ENCODE assay signal across 17 cellular contexts in genomic region chr7:157675427-157675930, GRCh38.
DNase-seq lines count a peak whose midpoint lies in the region; ATAC-seq and TF ChIP-seq lines count a peak whose summit lies in the region.
"Had no signal": no experiment of that assay in that cellular context is flagged by ENCODE, and none has a peak within 500 bp of the region (broad histone marks: within the 10 kb centered on the region; RNA-seq: fewer than 3 reads in every experiment).

No MANE protein-coding gene starts in this region.

- no peaks in the 10 kb centered on the region for H3K9me3 Mint-ChIP-seq in endodermal cell

- ATAC-seq in HG03039 (IDR thresholded peaks at IDR 0.05; ENCODE audit: unreplicated experiment): no peak

- DNase-seq in Daoy (ENCODE audit: low read depth) (peak; percentile 49), endodermal cell (peak; percentile 13), sigmoid colon (peak; percentile 44), mesenchymal stem cell (no peak), globus pallidus (ENCODE audit: low spot score) (no peak), superior temporal gyrus (ENCODE audit: extremely low spot score) (no peak)
- DNase-seq: DMS 273 treated with DMSO at 0.1 percent for 48 hours; EL; IMR-90; MV-4-11; NCI-H1436; NCI-H2081 treated with DMSO at 0.1 percent for 48 hours; NK-92 treated with Interleukin-12 subunit alpha and Interleukin-12 subunit beta, amount 100 ng/mL, for 24 hours; OCI-M1 had no signal

- H2AK5ac ChIP-seq in mesenchymal stem cell (ENCODE audit: low read length, severe bottlenecking): no peak overlapping the region

- H4K91ac ChIP-seq in mesenchymal stem cell (ENCODE audit: low read length): no peak overlapping the region

- 91% methylated on average over 18 to 21 of the region's 21 CpGs for WGBS in endodermal cell (ENCODE audit: insufficient coverage in 1 of 2, insufficient read length in 1 of 2), 2 experiments
- 86 to 93% methylated on average over 21 of the region's 21 CpGs for WGBS in sigmoid colon, 2 donors
- WGBS in mesenchymal stem cell: 89% methylated on average over 21 of the region's 21 CpGs

- no peak overlapping the region for H3K4ac ChIP-seq in mesenchymal stem cell (ENCODE audit: low read depth in 1 of 2, low read length in 2 of 2)

- H3K36me3 Mint-ChIP-seq in endodermal cell (ENCODE audit: low read depth): no peaks in the 10 kb centered on the region

- peaks cover 7% of the 10 kb centered on the region for H3K4me1 Mint-ChIP-seq in endodermal cell
- H3K4me1 Mint-ChIP-seq: B cell had no signal

- H3K79me1 ChIP-seq in mesenchymal stem cell (replicated peaks; ENCODE audit: low read length, poor library complexity, severe bottlenecking): no peaks in the 10 kb centered on the region

- H3K9ac ChIP-seq in BLaER1 (no peak overlapping the region), endodermal cell (ENCODE audit: extremely low read depth, low read length, poor library complexity, severe bottlenecking) (no peak overlapping the region), mesenchymal stem cell (ENCODE audit: low read length) (no peak overlapping the region)

- H3K27ac ChIP-seq in BLaER1 (0 out of 2 replicates have a peak overlapping the region, but pooled peaks have one; percentile 39), endodermal cell (ENCODE audit: low read depth, low read length) (no peak overlapping the region), sigmoid colon (no peak overlapping the region), mesenchymal stem cell (ENCODE audit: low read length, poor library complexity, severe bottlenecking) (no peak overlapping the region)

- H3K27me3 Mint-ChIP-seq in endodermal cell (ENCODE audit: insufficient read depth): peaks cover 45% of the 10 kb centered on the region

- H3K9me3 ChIP-seq in BLaER1: no peaks in the 10 kb centered on the region
- peaks cover 58% of the 10 kb centered on the region for H3K9me3 ChIP-seq in endodermal cell (ENCODE audit: control insufficient read depth, low read length)
- H3K9me3 ChIP-seq in sigmoid colon: no peaks in the 10 kb centered on the region
- H3K9me3 ChIP-seq in mesenchymal stem cell (ENCODE audit: control insufficient read depth, low read length): no peaks in the 10 kb centered on the region

- H3K14ac ChIP-seq in mesenchymal stem cell (ENCODE audit: low read length in 2 of 2): no peak overlapping the region

- H2AFZ ChIP-seq in mesenchymal stem cell (ENCODE audit: low read depth, low read length): no peak overlapping the region

- H3K36me3 ChIP-seq in BLaER1: no peaks in the 10 kb centered on the region
- no peaks in the 10 kb centered on the region for H3K36me3 ChIP-seq in endodermal cell (ENCODE audit: control insufficient read depth, insufficient read depth, low read length)
- no peaks in the 10 kb centered on the region for H3K36me3 ChIP-seq in sigmoid colon
- no peaks in the 10 kb centered on the region for H3K36me3 ChIP-seq in mesenchymal stem cell (ENCODE audit: control insufficient read depth in 1 of 2, insufficient read depth in 2 of 2, low read depth in 1 of 2, low read length in 2 of 2)

- H2BK5ac ChIP-seq in mesenchymal stem cell (ENCODE audit: low read depth, low read length, poor library complexity, severe bottlenecking): no peak overlapping the region

- H3K27ac Mint-ChIP-seq in endodermal cell: no peak overlapping the region
- H3K27ac Mint-ChIP-seq: B cell had no signal

- no peak overlapping the region for H2BK15ac ChIP-seq in mesenchymal stem cell (ENCODE audit: low read depth, poor library complexity, severe bottlenecking)

- H3K27me3 ChIP-seq in BLaER1 (peaks cover 54% of the 10 kb centered on the region), endodermal cell (ENCODE audit: control insufficient read depth, insufficient read depth, low read length, poor library complexity, severe bottlenecking) (no peaks in the 10 kb centered on the region), sigmoid colon (peaks cover 0 to 22% (median 0%) of the 10 kb centered on the region in 3 donors), mesenchymal stem cell (ENCODE audit: control insufficient read depth in 1 of 2, insufficient read depth in 1 of 2, low read length in 2 of 2) (peaks cover 22 to 39% of the 10 kb centered on the region in 2 experiments)

- no peak overlapping the region for H3K18ac ChIP-seq in mesenchymal stem cell (ENCODE audit: low read depth in 1 of 2, low read length in 2 of 2)

- no peak overlapping the region for H3K4me3 Mint-ChIP-seq in endodermal cell
- H3K4me3 Mint-ChIP-seq: B cell had no signal

- H3K4me1 ChIP-seq in BLaER1 (peaks cover 84% of the 10 kb centered on the region), endodermal cell (ENCODE audit: control insufficient read depth, insufficient read depth, low read length) (no peaks in the 10 kb centered on the region), sigmoid colon (no peaks in the 10 kb centered on the region), mesenchymal stem cell (ENCODE audit: control insufficient read depth, insufficient read depth, low read depth, low read length) (no peaks in the 10 kb centered on the region)

- H3K4me2 ChIP-seq in BLaER1: peak overlapping the region; percentile 89
- no peak overlapping the region for H3K4me2 ChIP-seq in mesenchymal stem cell (ENCODE audit: low read length, poor library complexity, severe bottlenecking)

- no peak overlapping the region for H2BK120ac ChIP-seq in mesenchymal stem cell (ENCODE audit: low read depth, low read length)

- peak overlapping the region; percentile 53 for H3K4me3 ChIP-seq in BLaER1
- no peak overlapping the region for H3K4me3 ChIP-seq in endodermal cell (ENCODE audit: low read length)
- H3K4me3 ChIP-seq in sigmoid colon: no peak overlapping the region
- no peak overlapping the region for H3K4me3 ChIP-seq in mesenchymal stem cell (ENCODE audit: insufficient read depth in 1 of 2, low read depth in 1 of 2, low read length in 2 of 2)

- H4K8ac ChIP-seq in mesenchymal stem cell (ENCODE audit: low read length): no peak overlapping the region

- no peak for TF ChIP-seq POLR2A in sigmoid colon (IDR thresholded peaks at IDR 0.05)

- TF ChIP-seq CTCF in endodermal cell (conservative IDR thresholded peaks at IDR 0.05) (no peak), sigmoid colon (IDR thresholded peaks at IDR 0.05) (no peak)

- peaks cover 6% of the 10 kb centered on the region; the same call in 1 of the 2 replicates for H4K20me1 ChIP-seq in BLaER1

- H2BK12ac ChIP-seq in mesenchymal stem cell (ENCODE audit: low read length in 2 of 2): no peak overlapping the region

- intact Hi-C loops in sigmoid colon (cut with DNase I): no loop called here

- H3K23ac ChIP-seq in mesenchymal stem cell (ENCODE audit: low read length in 2 of 2): no peak overlapping the region

- no peak for TF ChIP-seq EP300 in sigmoid colon (IDR thresholded peaks at IDR 0.05)

Comparison
In these comparisons a context has a peak if more than half of its experiments do, and no peak if none do; other contexts are left out.
1. DNase-seq: peak in Daoy (single experiment), endodermal cell (single experiment) and sigmoid colon (single experiment); none in mesenchymal stem cell (single experiment), globus pallidus (single experiment) and superior temporal gyrus (single experiment).